17 cellular contexts compared by ENCODE assay signal in genomic region chr12:126385785-126386184, GRCh38.
DNase-seq lines count a peak whose midpoint lies in the region; ATAC-seq, FAIRE-seq and TF ChIP-seq lines count a peak whose summit lies in the region.
"Had no signal": no experiment of that assay in that cellular context is flagged by ENCODE, and none has a peak within 500 bp of the region (broad histone marks: within the 10 kb centered on the region; RNA-seq: fewer than 3 reads in every experiment).

No MANE protein-coding gene starts in this region.

- H3K4me3 ChIP-seq in PC-3 (ENCODE audit: low read length) (no peak overlapping the region), pancreas (no peak overlapping the region), prostate gland (no peak overlapping the region)
- H3K4me3 ChIP-seq: GM23338, left lung, mucosa of descending colon, Peyer's patch, suprapubic skin had no signal

- CTCF ChIA-PET in PC-3 (lab: Charles Lee): no interaction called here

- H3K79me2 ChIP-seq in PC-3 (ENCODE audit: low read length): no peaks in the 10 kb centered on the region

- DNase-seq in Daoy (ENCODE audit: low read depth): peak; percentile 35
- DNase-seq in PC-3: peak; percentile 19
- DNase-seq in pancreas: peak in 4 of 6 donors; percentile 9 to 32 (median 31)
- no peak for DNase-seq in epidermal melanocyte (ENCODE audit: insufficient read length, low spot score)
- no peak for DNase-seq in prostate gland (ENCODE audit: low spot score)
- DNase-seq in SIG-M5 (lab: John Stamatoyannopoulos, UW): no peak
- DNase-seq: activated CD4-positive, alpha-beta T cell treated with anti-CD3 and anti-CD28 coated beads for 1 hour; activated CD8-positive, alpha-beta memory T cell treated with anti-CD3 and anti-CD28 coated beads for 24 hours; Calu3; glutamatergic neuron; left lung; mucosa of descending colon; Peyer's patch had no signal

- no peak for FAIRE-seq in pancreas (lab: Jason Lieb, UNC)

- H4K20me1 ChIP-seq in PC-3 (ENCODE audit: low read length): no peaks in the 10 kb centered on the region

- H2AFZ ChIP-seq in PC-3 (ENCODE audit: low read length): 0 out of 2 replicates have a peak overlapping the region, but pooled peaks have one; percentile 10
- H2AFZ ChIP-seq: GM23338 had no signal

- no TSS peak for BruUV-seq in PC-3 (replicated peaks; lab: Mats Ljungman, UMichigan)

- H3F3A ChIP-seq in PC-3 (ENCODE audit: low read length, unreplicated experiment): no peaks in the 10 kb centered on the region

- ATAC-seq in PC-3: no peak
- peak; percentile 63 for ATAC-seq in esophagus mucosa
- ATAC-seq in pancreas: peak; percentile 63 to 72 (median 70)
- ATAC-seq: activated naive CD4-positive, alpha-beta T cell treated with anti-CD3 and anti-CD28 coated beads, Interleukin-2, amount 50 U/mL, for 72 hours; GM23338; left lung; mucosa of descending colon had no signal

- H3K27me3 ChIP-seq in PC-3 (ENCODE audit: low read length) (no peaks in the 10 kb centered on the region), pancreas (no peaks in the 10 kb centered on the region), prostate gland (replicated peaks; ENCODE audit: insufficient read depth) (no peaks in the 10 kb centered on the region)
- H3K27me3 ChIP-seq: left lung, Peyer's patch, suprapubic skin had no signal

- POLR2A ChIA-PET in PC-3 (lab: Charles Lee; ENCODE audit: unreplicated experiment): no interaction called here

- H3K9me2 ChIP-seq in PC-3 (replicated peaks; ENCODE audit: low read length): no peaks in the 10 kb centered on the region

- no peak overlapping the region for H3K4me2 ChIP-seq in PC-3 (ENCODE audit: low read length)
- H3K4me2 ChIP-seq: GM23338 had no signal

- no peak for TF ChIP-seq POLR2A in prostate gland (IDR thresholded peaks at IDR 0.05)

- WGBS in pancreas, 2 donors: 71 to 74% methylated on average over 4 of the region's 4 CpGs
- WGBS in prostate gland: 88% methylated on average over 4 of the region's 4 CpGs

- H3K4me1 ChIP-seq in PC-3 (ENCODE audit: insufficient read depth, low read length) (no peaks in the 10 kb centered on the region), pancreas (peaks cover 0 to 15% (median 13%) of the 10 kb centered on the region in 3 donors), prostate gland (replicated peaks) (no peaks in the 10 kb centered on the region)
- H3K4me1 ChIP-seq: left lung, Peyer's patch, suprapubic skin had no signal

- H3K36me3 ChIP-seq in PC-3 (ENCODE audit: low read depth, low read length) (no peaks in the 10 kb centered on the region), pancreas (no peaks in the 10 kb centered on the region), prostate gland (no peaks in the 10 kb centered on the region)
- H3K36me3 ChIP-seq: left lung, Peyer's patch, suprapubic skin had no signal

- no peak overlapping the region for H3K27ac ChIP-seq in PC-3 (ENCODE audit: low read length)
- H3K27ac ChIP-seq in pancreas: no peak overlapping the region
- H3K27ac ChIP-seq in prostate gland: no peak overlapping the region
- H3K27ac ChIP-seq: left lung, Peyer's patch, suprapubic skin had no signal

- H3K9me3 ChIP-seq in PC-3 (ENCODE audit: low read length) (0 out of 2 replicates have a peak, but pooled peaks cover 6% of the 10 kb centered on the region), pancreas (no peaks in the 10 kb centered on the region), prostate gland (no peaks in the 10 kb centered on the region)
- H3K9me3 ChIP-seq: Peyer's patch had no signal

- intact Hi-C loops in PC-3 (cut with micrococcal nuclease): no loop called here
- intact Hi-C loops in pancreas (cut with DNase I): loop anchor here in 1 of 3 donors (10.0 kb wide), 1 partner anchor 219 kb away; no protein-coding TSS in a partner anchor
- intact Hi-C loops in prostate gland (cut with DNase I): no loop called here

- TF ChIP-seq CTCF in PC-3 (conservative IDR thresholded peaks at IDR 0.05; ENCODE audit: low read depth, low read length): no peak
- no peak for TF ChIP-seq CTCF in pancreas (IDR thresholded peaks at IDR 0.05)
- no peak for TF ChIP-seq CTCF in prostate gland (IDR thresholded peaks at IDR 0.05)

- H3K9ac ChIP-seq in PC-3 (ENCODE audit: low read length): no peak overlapping the region

Comparison
In these comparisons a context has a peak if more than half of its experiments do, and no peak if none do; other contexts are left out.
1. DNase-seq: peak in Daoy (single experiment), PC-3 (single experiment) and pancreas (4 of 6); none in epidermal melanocyte (single experiment), prostate gland (single experiment) and SIG-M5 (single experiment).